Comparison of ENCODE assay signal across 8 cellular contexts in the genomic region with DNA sequence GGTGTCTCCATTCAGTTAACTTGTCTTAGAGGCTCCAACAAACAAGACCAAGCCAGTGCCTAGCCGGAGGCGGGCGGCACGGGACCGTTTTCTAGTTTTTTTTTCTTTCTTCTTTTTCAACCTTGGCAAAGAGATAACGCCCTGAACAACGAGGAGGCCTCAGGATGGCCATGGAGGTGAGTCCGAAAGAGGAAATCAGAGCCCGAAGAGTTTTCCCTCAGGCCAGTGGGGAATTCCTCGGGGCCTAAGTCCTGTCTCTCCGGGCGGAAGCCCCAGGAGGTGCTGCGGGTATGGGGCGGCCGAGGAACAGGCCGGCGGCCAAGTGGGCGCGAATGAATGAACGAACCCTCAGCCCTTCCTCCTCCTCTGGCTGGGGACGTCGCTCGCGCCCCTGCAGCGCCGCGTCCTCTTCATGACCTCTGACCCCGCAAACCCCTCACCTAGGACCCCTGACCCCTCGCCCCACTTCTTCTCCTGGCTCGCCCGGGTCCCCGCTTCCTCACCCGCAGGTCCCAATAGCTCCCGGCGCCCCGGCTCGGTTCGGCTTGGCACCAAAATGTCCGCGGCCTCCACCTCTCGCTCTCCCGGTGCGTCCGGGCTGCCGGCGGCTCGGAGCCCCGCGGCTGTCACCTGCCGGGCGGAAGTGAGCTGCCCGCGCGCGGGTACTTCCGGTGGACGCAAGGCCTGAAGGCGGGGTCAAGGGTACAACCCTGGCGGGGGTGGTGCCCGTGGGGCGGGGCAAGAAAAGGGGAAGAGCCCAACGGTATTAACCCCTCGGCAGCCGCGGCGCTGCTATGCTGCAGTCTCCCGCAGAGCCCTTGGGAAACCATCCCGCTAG. TPM values are rescaled to one million over a fixed set of nuclear protein-coding genes. Genes with fewer than 3 reads are reported as not detected.
DNase-seq lines count a peak whose midpoint lies in the region; ATAC-seq and TF ChIP-seq lines count a peak whose summit lies in the region.

A gene (minus strand): TSS at position 650 of the 838 bp plus-strand sequence. CDS start 21,327 bp downstream, outside the sequence.

- intact Hi-C loops in left ventricle myocardium inferior (cut with micrococcal nuclease) (no loop called here), prostate gland (cut with DNase I) (loop anchor here (1.0 kb wide), 1 partner anchor 82 kb away; a partner anchor contains a TSS)

- peak within 1 kb of the TSS; percentile 90 for H3K27ac Mint-ChIP-seq in T-helper 17 cell

- in situ Hi-C loops in GM13977 (cut with MboI; ENCODE audit: low pct_unique_long_range_greater_than_20kb, low sequenced_read_pairs, unreplicated experiment) = no loop called here

- DNase-seq in GM13977 (ENCODE audit: low spot score) (peak; percentile 97), NCI-H187 (lab: John Stamatoyannopoulos, UW) (peak; percentile 25 to 88), T-helper 17 cell (peak; percentile 77 to 83 (median 83)), amygdala (lab: John Stamatoyannopoulos, UW) (peak in 55 of 56 donors; percentile 48 to 92 (median 80)), left ventricle myocardium inferior (peak; percentile 95), prostate gland (ENCODE audit: low spot score) (peak; percentile 90), ureter (ENCODE audit: low spot score) (peak; percentile 96)

- no peak for TF ChIP-seq CTCF in GM13977 (IDR thresholded peaks at IDR 0.05; ENCODE audit: extremely low read depth, insufficient read depth, missing control alignments)
- no peak for TF ChIP-seq CTCF in left ventricle myocardium inferior (IDR thresholded peaks at IDR 0.05; ENCODE audit: borderline replicate concordance)
- peak in 2 of 4 experiments; percentile 16 to 19 for TF ChIP-seq CTCF in prostate gland (IDR thresholded peaks at IDR 0.05)

- H3K27ac ChIP-seq in left ventricle myocardium inferior (replicated peaks) (peak within 1 kb of the TSS; percentile 93), prostate gland (peak within 1 kb of the TSS; percentile 84 to 85)

- no peaks in the 10 kb centered on the region for H3K27me3 ChIP-seq in left ventricle myocardium inferior (ENCODE audit: low read depth)
- no peaks in the 10 kb centered on the region for H3K27me3 ChIP-seq in prostate gland (replicated peaks; ENCODE audit: insufficient read depth)

- peak; percentile 90 for ATAC-seq in HG02885 (IDR thresholded peaks at IDR 0.05; ENCODE audit: poor library complexity, unreplicated experiment)
- peak; percentile 93 for ATAC-seq in T-helper 17 cell

- H3K27me3 Mint-ChIP-seq in T-helper 17 cell = no peaks in the 10 kb centered on the region

- H3K36me3 ChIP-seq in left ventricle myocardium inferior = no peaks in the 10 kb centered on the region
- H3K36me3 ChIP-seq in prostate gland = no peaks in the 10 kb centered on the region

- H3K4me1 Mint-ChIP-seq in T-helper 17 cell = peaks cover 32% of the 10 kb centered on the region

- peaks cover 45% of the 10 kb centered on the region for H3K4me1 ChIP-seq in left ventricle myocardium inferior
- peaks cover 12% of the 10 kb centered on the region for H3K4me1 ChIP-seq in prostate gland (replicated peaks)

- no peaks in the 10 kb centered on the region for H3K9me3 ChIP-seq in T-helper 17 cell (ENCODE audit: control insufficient read depth, low read length, poor library complexity, severe bottlenecking)
- H3K9me3 ChIP-seq in left ventricle myocardium inferior (replicated peaks) = no peaks in the 10 kb centered on the region
- no peaks in the 10 kb centered on the region for H3K9me3 ChIP-seq in prostate gland

- peak; percentile 62 for TF ChIP-seq POLR2A in prostate gland (IDR thresholded peaks at IDR 0.05)

- H3K4me3 Mint-ChIP-seq in T-helper 17 cell = peak within 1 kb of the TSS; percentile 90

- H3K36me3 Mint-ChIP-seq in T-helper 17 cell (ENCODE audit: low read depth) = no peaks in the 10 kb centered on the region

- WGBS in prostate gland = under 1% methylated on average over 68 of the region's 68 CpGs

- H3K4me3 ChIP-seq in left ventricle myocardium inferior (peak within 1 kb of the TSS; percentile 90), prostate gland (peak within 1 kb of the TSS; percentile 70 to 71)

RNA-seq across cellular contexts. Expression of the gene that starts here (rescaled TPM):
- total RNA-seq in T-helper 17 cell (10 to 100 TPM; 41.2 to 42.8 TPM), left ventricle myocardium inferior (28.2 TPM), prostate gland (100 to 1,000 TPM; 104 to 143 TPM), ureter (173 TPM)

Comparison
In these comparisons a context has a peak if more than half of its experiments do, and no peak if none do; other contexts are left out.
1. Peak in every context shown above with its lines: DNase-seq, ATAC-seq, H3K4me3 ChIP-seq and H3K27ac ChIP-seq.